5 cellular contexts compared by ENCODE assay signal in the genomic region with DNA sequence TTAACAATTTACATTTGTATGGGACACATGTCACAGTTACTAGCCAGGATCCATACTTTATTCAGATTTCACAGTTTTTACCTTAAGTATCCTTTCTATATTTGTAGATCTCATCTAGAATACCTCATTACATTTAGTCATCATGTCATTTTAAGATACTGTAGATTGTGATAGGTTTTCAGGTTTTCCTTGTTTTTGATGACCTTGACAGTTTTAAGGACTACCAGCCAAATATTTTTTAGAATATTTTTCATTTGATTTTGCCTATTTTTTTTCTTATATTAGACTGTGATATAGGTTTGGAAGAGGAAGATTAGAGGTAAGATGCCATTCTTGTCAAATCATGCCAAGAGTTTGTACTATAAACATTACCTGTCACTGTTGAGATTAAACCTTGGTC.
"Had no signal": no experiment of that assay in that cellular context is flagged by ENCODE, and none has a peak within 500 bp of the region (broad histone marks: within the 10 kb centered on the region; RNA-seq: fewer than 3 reads in every experiment).

No MANE protein-coding gene starts in this region.

- FAIRE-seq: HTR-8/SVneo had no signal

- H3K4me2 ChIP-seq: KMS-11 had no signal

- H3K9ac ChIP-seq: KMS-11 had no signal

- H3K27ac ChIP-seq: HL-60, KMS-11 had no signal

- DNase-seq: KBM-7, KG1 had no signal
